8 cellular contexts compared by ENCODE assay signal in the genomic region with DNA sequence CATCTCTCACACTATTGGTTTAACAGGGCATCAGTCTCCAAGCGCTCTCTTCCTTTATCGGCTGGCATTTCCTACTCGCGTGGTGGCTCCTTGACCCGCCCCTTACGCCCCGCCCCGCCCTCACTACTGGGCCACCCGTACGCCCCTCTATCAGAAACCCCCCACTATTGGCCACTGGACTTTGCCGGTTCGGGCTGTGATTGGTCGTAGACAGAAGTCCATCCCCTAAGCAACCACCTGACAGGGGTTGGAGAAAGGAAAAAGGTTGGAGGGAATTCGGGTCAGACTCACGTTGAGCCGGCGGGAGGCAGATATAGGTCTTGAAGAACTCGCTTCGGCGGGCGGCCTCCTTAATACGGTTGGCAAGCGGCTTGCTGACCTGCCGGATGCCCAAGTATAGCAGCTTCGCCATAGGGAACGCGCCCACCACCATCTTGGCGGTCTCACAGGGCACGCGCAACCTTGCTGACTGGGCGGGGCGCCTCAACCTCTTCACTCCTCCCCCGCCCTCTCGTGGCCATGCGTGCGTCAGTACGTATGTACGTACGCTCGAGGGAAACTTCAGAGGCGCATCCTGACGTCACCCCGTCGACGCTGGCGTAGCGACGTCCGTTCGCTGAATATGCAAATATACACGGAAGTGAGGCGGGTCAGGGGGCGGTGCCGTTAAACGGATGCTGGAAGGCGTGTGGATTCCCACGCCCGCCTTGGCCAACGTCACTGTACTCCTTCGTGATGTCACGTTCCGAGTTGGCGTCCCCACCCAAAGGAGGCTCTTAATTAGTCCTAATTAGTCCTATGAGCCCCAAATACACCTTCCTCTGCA. TPM values are rescaled to one million over a fixed set of nuclear protein-coding genes. Genes with fewer than 3 reads are reported as not detected.
DNase-seq lines count a peak whose midpoint lies in the region; ATAC-seq and TF ChIP-seq lines count a peak whose summit lies in the region.

OPA3 (minus strand) TSS at position 471 of the 826 bp plus-strand sequence; CDS start at position 433, 38 bp downstream.

- H3K4me3 Mint-ChIP-seq in T-helper 1 cell treated with Interleukin-12 subunit alpha and Interleukin-12 subunit beta and Interleukin-4 antibody, amounts not matched to agents 30 μg/mL and 1 μg/mL, for 36 hours = peak within 1 kb of the TSS; percentile 91

- peak; percentile 97 for DNase-seq in GM13977 (ENCODE audit: low spot score)
- DNase-seq in NCI-H1694 (lab: John Stamatoyannopoulos, UW) = peak; percentile 100
- peak; percentile 99 for DNase-seq in amniotic stem cell (lab: John Stamatoyannopoulos, UW)
- DNase-seq in left cardiac atrium = peak; percentile 100
- peak; percentile 100 for DNase-seq in posterior vena cava (ENCODE audit: low spot score)
- DNase-seq in ureter (ENCODE audit: low spot score) = peak; percentile 100

- peaks cover 7% of the 10 kb centered on the region for H3K36me3 Mint-ChIP-seq in T-helper 1 cell treated with Interleukin-12 subunit alpha and Interleukin-12 subunit beta and Interleukin-4 antibody, amounts not matched to agents 30 μg/mL and 1 μg/mL, for 36 hours (ENCODE audit: low read depth)

- TF ChIP-seq CTCF in GM13977 (IDR thresholded peaks at IDR 0.05; ENCODE audit: extremely low read depth, insufficient read depth, missing control alignments) = no peak

- ATAC-seq in HG02884 (IDR thresholded peaks at IDR 0.05; ENCODE audit: unreplicated experiment) = peak; percentile 80
- ATAC-seq in left cardiac atrium = peak; percentile 97 to 98

- peak within 1 kb of the TSS; percentile 98 for H3K27ac Mint-ChIP-seq in T-helper 1 cell treated with Interleukin-12 subunit alpha and Interleukin-12 subunit beta and Interleukin-4 antibody, amounts not matched to agents 30 μg/mL and 1 μg/mL, for 36 hours

- intact Hi-C loops in left cardiac atrium (cut with DNase I) (loop anchor here in 1 of 2 donors (5.0 kb wide), 1 partner anchor 67 kb away; no protein-coding TSS in a partner anchor), posterior vena cava (cut with DNase I) (no loop called here)

- no peaks in the 10 kb centered on the region for H3K9me3 Mint-ChIP-seq in T-helper 1 cell treated with Interleukin-12 subunit alpha and Interleukin-12 subunit beta and Interleukin-4 antibody, amounts not matched to agents 30 μg/mL and 1 μg/mL, for 36 hours

- no peaks in the 10 kb centered on the region for H3K27me3 Mint-ChIP-seq in T-helper 1 cell treated with Interleukin-12 subunit alpha and Interleukin-12 subunit beta and Interleukin-4 antibody, amounts not matched to agents 30 μg/mL and 1 μg/mL, for 36 hours (ENCODE audit: low read depth)

- peaks cover 25% of the 10 kb centered on the region for H3K4me1 Mint-ChIP-seq in T-helper 1 cell treated with Interleukin-12 subunit alpha and Interleukin-12 subunit beta and Interleukin-4 antibody, amounts not matched to agents 30 μg/mL and 1 μg/mL, for 36 hours (ENCODE audit: low read depth)

- in situ Hi-C loops in GM13977 (cut with MboI; ENCODE audit: low pct_unique_long_range_greater_than_20kb, low sequenced_read_pairs, unreplicated experiment) = no loop called here

RNA-seq across cellular contexts. Expression of gene OPA3, which starts in this region (rescaled TPM):
- total RNA-seq in left cardiac atrium = 10 to 100 TPM; 19.1 to 27.1 TPM
- total RNA-seq in posterior vena cava = 10 to 100 TPM in 1 of 2 donors, 1 to 10 TPM in 1; 9.8 to 11.3 TPM
- total RNA-seq in ureter = 21.1 TPM

Comparison
In these comparisons a context has a peak if more than half of its experiments do, and no peak if none do; other contexts are left out.
1. Peak in every context shown above with its lines: DNase-seq and ATAC-seq.